Comparison of ENCODE assay signal across 6 cellular contexts in genomic region chr2:81483254-81483653, GRCh38.
"Had no signal": no experiment of that assay in that cellular context is flagged by ENCODE, and none has a peak within 500 bp of the region (broad histone marks: within the 10 kb centered on the region; RNA-seq: fewer than 3 reads in every experiment).

No MANE protein-coding gene starts in this region.

- FAIRE-seq: H54, HTR-8/SVneo had no signal

- H2AFZ ChIP-seq: GM23338 had no signal

- H3K4me3 ChIP-seq: GM23338 had no signal

- H3K4me2 ChIP-seq: GM23338 had no signal

- DNase-seq: H9, HCEC 1CT, IMR-90 had no signal

- ATAC-seq: GM23338 had no signal
